Comparison of ENCODE assay signal across 8 cellular contexts in the genomic region with DNA sequence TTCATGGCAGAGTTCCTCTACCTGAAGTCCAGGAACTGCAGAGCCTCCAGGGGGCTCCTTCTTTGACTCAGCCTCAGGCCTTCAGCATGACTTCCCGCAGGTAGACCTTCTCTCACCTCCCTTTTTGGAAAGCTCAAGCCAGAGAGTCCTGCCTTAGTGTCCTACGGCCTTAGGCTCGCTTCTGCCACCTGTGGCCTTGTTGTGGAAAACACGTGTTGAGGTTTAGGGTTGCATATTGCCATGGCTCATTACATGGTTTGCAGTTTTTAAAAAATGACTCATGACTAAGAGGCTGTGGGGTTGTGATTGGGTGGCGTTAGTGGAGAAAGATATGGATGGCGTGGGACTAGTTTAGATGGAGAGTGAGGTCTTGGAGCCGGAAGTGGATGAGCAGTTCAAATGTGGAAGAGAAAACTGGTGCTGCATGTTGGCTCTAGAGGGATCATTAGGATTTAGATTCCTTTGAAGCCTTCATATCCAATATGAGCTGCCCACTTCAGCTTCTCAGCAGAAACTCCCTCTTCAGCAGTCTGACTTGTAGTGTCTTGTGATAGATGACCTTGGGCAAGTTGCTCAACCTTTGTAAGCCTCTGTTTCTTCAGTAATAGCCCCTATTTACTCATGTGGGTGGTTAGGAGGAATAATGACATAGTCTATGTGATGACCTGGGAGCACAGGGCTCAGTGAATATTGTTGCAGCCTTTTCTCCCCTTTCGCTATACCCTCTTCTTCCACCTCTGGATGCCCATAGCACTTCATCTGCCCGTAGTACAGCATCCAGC. TPM values are rescaled to one million over a fixed set of nuclear protein-coding genes. Genes with fewer than 3 reads are reported as not detected.
DNase-seq lines count a peak whose midpoint lies in the region; ATAC-seq and TF ChIP-seq lines count a peak whose summit lies in the region.

No MANE protein-coding gene starts in this region.

- peak; percentile 89 for ATAC-seq in GM18870 (IDR thresholded peaks at IDR 0.05; ENCODE audit: unreplicated experiment)
- ATAC-seq in HG03045 (IDR thresholded peaks at IDR 0.05; ENCODE audit: unreplicated experiment), result peak; percentile 85
- peak; percentile 55 for ATAC-seq in naive thymus-derived CD4-positive, alpha-beta T cell

- H3K4me1 ChIP-seq in naive thymus-derived CD4-positive, alpha-beta T cell (ENCODE audit: control insufficient read depth in 2 of 2, insufficient read depth in 2 of 2, low read length in 2 of 2), result peaks cover 0 to 5% of the 10 kb centered on the region in 2 donors
- no peaks in the 10 kb centered on the region for H3K4me1 ChIP-seq in prostate gland (replicated peaks)

- H3K36me3 ChIP-seq in naive thymus-derived CD4-positive, alpha-beta T cell (ENCODE audit: control insufficient read depth in 2 of 3, insufficient read depth in 3 of 3, low read length in 3 of 3), result no peaks in the 10 kb centered on the region
- H3K36me3 ChIP-seq in prostate gland, result no peaks in the 10 kb centered on the region

- H3K4me3 Mint-ChIP-seq in chondrocyte (ENCODE audit: unreplicated experiment), result no peak overlapping the region
- H3K4me3 Mint-ChIP-seq in naive thymus-derived CD4-positive, alpha-beta T cell, result no peak overlapping the region

- intact Hi-C loops in naive thymus-derived CD4-positive, alpha-beta T cell (cut with micrococcal nuclease), result loop anchor here (10.0 kb wide), 3 partner anchors 246 to 536 kb away; no protein-coding TSS in a partner anchor
- intact Hi-C loops in prostate gland (cut with DNase I), result loop anchor here (10.0 kb wide), 1 partner anchor 386 kb away; no protein-coding TSS in a partner anchor

- 75% methylated on average over 9 of the region's 9 CpGs for WGBS in prostate gland

- TF ChIP-seq CTCF in chondrocyte (IDR thresholded peaks at IDR 0.05) (peak; percentile 70), prostate gland (IDR thresholded peaks at IDR 0.05) (peak in 1 of 4 experiments; percentile 26)

- no peak overlapping the region for H3K4me3 ChIP-seq in naive thymus-derived CD4-positive, alpha-beta T cell (ENCODE audit: low read length)
- no peak overlapping the region for H3K4me3 ChIP-seq in prostate gland

- peak; percentile 5 for DNase-seq in COR-L47 (lab: John Stamatoyannopoulos, UW)
- DNase-seq in NCI-H526 (lab: John Stamatoyannopoulos, UW), result peak; percentile 72 to 75
- DNase-seq in chondrocyte (ENCODE audit: low spot score), result no peak
- no peak for DNase-seq in naive thymus-derived CD4-positive, alpha-beta T cell
- no peak for DNase-seq in cerebellum (ENCODE audit: low spot score)
- DNase-seq in prostate gland (ENCODE audit: low spot score), result no peak

- POLR2A ChIA-PET in naive thymus-derived CD4-positive, alpha-beta T cell (lab: Charles Lee), result no interaction called here

- H3K36me3 Mint-ChIP-seq in chondrocyte (ENCODE audit: low read depth), result peaks cover 2% of the 10 kb centered on the region
- peaks cover 0 to 2% (median 0%) of the 10 kb centered on the region in 5 donors for H3K36me3 Mint-ChIP-seq in naive thymus-derived CD4-positive, alpha-beta T cell

- TF ChIP-seq POLR2A in prostate gland (IDR thresholded peaks at IDR 0.05), result no peak

- H3K27ac ChIP-seq in naive thymus-derived CD4-positive, alpha-beta T cell (ENCODE audit: low read depth, low read length), result no peak overlapping the region
- H3K27ac ChIP-seq in prostate gland, result no peak overlapping the region

- H3K4me1 Mint-ChIP-seq in chondrocyte (ENCODE audit: low read depth), result no peaks in the 10 kb centered on the region
- H3K4me1 Mint-ChIP-seq in naive thymus-derived CD4-positive, alpha-beta T cell, result peaks cover 0 to 34% (median 13%) of the 10 kb centered on the region in 7 donors

- no peaks in the 10 kb centered on the region for H3K27me3 ChIP-seq in naive thymus-derived CD4-positive, alpha-beta T cell (ENCODE audit: control insufficient read depth in 2 of 2, insufficient read depth in 2 of 2, low read length in 2 of 2)
- H3K27me3 ChIP-seq in prostate gland (replicated peaks; ENCODE audit: insufficient read depth), result no peaks in the 10 kb centered on the region

- no peaks in the 10 kb centered on the region for H3K27me3 Mint-ChIP-seq in chondrocyte (ENCODE audit: low read depth)
- H3K27me3 Mint-ChIP-seq in naive thymus-derived CD4-positive, alpha-beta T cell, result peaks cover 0 to 18% (median 0%) of the 10 kb centered on the region in 5 donors

- CTCF ChIA-PET in naive thymus-derived CD4-positive, alpha-beta T cell (lab: Charles Lee), result no interaction called here

- no peak overlapping the region for H3K27ac Mint-ChIP-seq in chondrocyte (ENCODE audit: unreplicated experiment)
- H3K27ac Mint-ChIP-seq in naive thymus-derived CD4-positive, alpha-beta T cell, result peak overlapping the region in 1 of 9 donors; percentile 4

- H3K9me3 ChIP-seq in naive thymus-derived CD4-positive, alpha-beta T cell (ENCODE audit: control insufficient read depth in 2 of 3, low read length in 3 of 3), result no peaks in the 10 kb centered on the region
- H3K9me3 ChIP-seq in prostate gland, result no peaks in the 10 kb centered on the region

- H3K9me3 Mint-ChIP-seq in chondrocyte (ENCODE audit: low read depth), result peaks cover 9% of the 10 kb centered on the region
- H3K9me3 Mint-ChIP-seq in naive thymus-derived CD4-positive, alpha-beta T cell, result no peaks in the 10 kb centered on the region

RNA-seq across cellular contexts. Expression of a gene that starts 6.5 kb away (rescaled TPM):
- total RNA-seq in chondrocyte (9.0 to 13.6 TPM (median 10.6 TPM) in 3 replicates), cerebellum (15.4 TPM), prostate gland (10 to 100 TPM; 28.6 to 32.2 TPM)
- total RNA-seq in naive thymus-derived CD4-positive, alpha-beta T cell, result 10 to 100 TPM; 10.7 to 15.2 (median 13.9) TPM
- polyA plus RNA-seq in naive thymus-derived CD4-positive, alpha-beta T cell, result 1 to 10 TPM; 2.5 to 5.4 TPM

Comparison
In these comparisons a context has a peak if more than half of its experiments do, and no peak if none do; other contexts are left out.
1. DNase-seq: peak in COR-L47 (single experiment) and NCI-H526 (2 of 2); none in chondrocyte (single experiment), naive thymus-derived CD4-positive, alpha-beta T cell (0 of 9), cerebellum (single experiment) and prostate gland (single experiment).
2. Peak in every context shown above with its lines, with median percentiles within 50 percentile points of each other: ATAC-seq.